ENCODE assay signal across 12 cellular contexts in genomic region chr3:151087648-151088047, GRCh38. TPM values are rescaled to one million over a fixed set of nuclear protein-coding genes. Genes with fewer than 3 reads are reported as not detected.
DNase-seq lines count a peak whose midpoint lies in the region; ATAC-seq, FAIRE-seq and TF ChIP-seq lines count a peak whose summit lies in the region.
"Had no signal": no experiment of that assay in that cellular context is flagged by ENCODE, and none has a peak within 500 bp of the region (broad histone marks: within the 10 kb centered on the region; RNA-seq: fewer than 3 reads in every experiment).

No MANE protein-coding gene starts in this region.

- peaks cover 10% of the 10 kb centered on the region for H3K4me1 Mint-ChIP-seq in activated CD4-positive, alpha-beta memory T cell treated with anti-CD3 and anti-CD28 coated beads, Interleukin-2, amount 10 ng/mL, durations not matched to agents 7 days and 5 days
- peaks cover 11% of the 10 kb centered on the region for H3K4me1 Mint-ChIP-seq in activated CD4-positive, alpha-beta memory T cell treated with anti-CD3 and anti-CD28 coated beads for 36 hours (ENCODE audit: low read depth)

- no peak overlapping the region for H3K27ac Mint-ChIP-seq in activated CD4-positive, alpha-beta memory T cell treated with anti-CD3 and anti-CD28 coated beads, Interleukin-2, amount 10 ng/mL, durations not matched to agents 7 days and 5 days
- no peak overlapping the region for H3K27ac Mint-ChIP-seq in activated CD4-positive, alpha-beta memory T cell treated with anti-CD3 and anti-CD28 coated beads for 36 hours

- H3K27me3 ChIP-seq in H1 (replicated peaks in 1 of 4; ENCODE audit: control insufficient read depth in 3 of 4, extremely low read depth in 1 of 4, insufficient read depth in 3 of 4, low read length in 3 of 4): peaks cover 2 to 7% (median 5%) of the 10 kb centered on the region in 4 experiments; a peak in 6 of 7 replicates
- H3K27me3 ChIP-seq in PC-9 (ENCODE audit: insufficient read depth, low read depth): no peaks in the 10 kb centered on the region
- peaks cover 75% of the 10 kb centered on the region for H3K27me3 ChIP-seq in SK-N-SH (ENCODE audit: insufficient read depth)

- no peak for TF ChIP-seq CTCF in H1 (IDR thresholded peaks at IDR 0.05; ENCODE audit: control extremely low read depth in 1 of 3, insufficient read depth in 1 of 3, low read depth in 1 of 3, low read length in 3 of 3)
- TF ChIP-seq CTCF in PC-9 (conservative IDR thresholded peaks at IDR 0.05): no peak
- no peak for TF ChIP-seq CTCF in SK-N-SH (IDR thresholded peaks at IDR 0.05)

- H3K14ac ChIP-seq in H1 (ENCODE audit: insufficient read length): no peak overlapping the region

- H4K20me1 ChIP-seq in H1 (replicated peaks in 1 of 2; ENCODE audit: control insufficient read depth in 1 of 2, insufficient read depth in 2 of 2, low read length in 2 of 2) (peaks cover 0 to 14% of the 10 kb centered on the region in 2 experiments), PC-9 (ENCODE audit: insufficient read depth) (no peaks in the 10 kb centered on the region), SK-N-SH (ENCODE audit: insufficient read depth) (no peaks in the 10 kb centered on the region)

- no peak for FAIRE-seq in H1 (lab: Jason Lieb, UNC)
- FAIRE-seq: GM12891 had no signal

- POLR2A ChIA-PET in activated CD4-positive, alpha-beta memory T cell treated with anti-CD3 and anti-CD28 coated beads, Interleukin-2, amount 10 ng/mL, durations not matched to agents 7 days and 5 days (lab: Charles Lee): no interaction called here
- POLR2A ChIA-PET in activated CD4-positive, alpha-beta memory T cell treated with anti-CD3 and anti-CD28 coated beads for 36 hours (lab: Charles Lee): no interaction called here
- POLR2A ChIA-PET in H1 (lab: Charles Lee; ENCODE audit: partially characterized antibody) (interaction anchor here (1.3 to 2.2 kb wide), 3 partner anchors 10 to 26 kb away, joined by 3 to 4 read pairs (median 4); no protein-coding TSS in a partner anchor), PC-9 (lab: Charles Lee; ENCODE audit: unreplicated experiment) (no interaction called here), SK-N-SH (lab: Yijun Ruan, JAX) (interaction anchor here (1.4 kb wide), 1 partner anchor 324 kb away, joined by 4 read pairs; the partner anchor contains the start of gene SIAH2)

- H3K9me2 ChIP-seq in PC-9 (ENCODE audit: insufficient read depth) (no peaks in the 10 kb centered on the region), SK-N-SH (no peaks in the 10 kb centered on the region)

- H3K4me2 ChIP-seq in H1 (ENCODE audit: insufficient read depth in 1 of 2, low read depth in 2 of 2, low read length in 2 of 2) (peak overlapping the region; percentile 81 to 83), PC-9 (no peak overlapping the region), SK-N-SH (no peak overlapping the region)

- H2BK12ac ChIP-seq in H1 (ENCODE audit: low read depth, low read length): no peak overlapping the region

- BruUV-seq in PC-9 (replicated peaks; lab: Mats Ljungman, UMichigan): no TSS peak

- TF ChIP-seq RAD21 in H1 (IDR thresholded peaks at IDR 0.05 in 1 of 2, conservative IDR thresholded peaks at IDR 0.05 in 1 of 2; ENCODE audit: low read depth in 2 of 2, low read length in 2 of 2) (no peak), SK-N-SH (IDR thresholded peaks at IDR 0.05; ENCODE audit: low read length) (no peak)

- no peak overlapping the region for H3K27ac ChIP-seq in H1 (ENCODE audit: low read depth, low read length)
- no peak overlapping the region for H3K27ac ChIP-seq in PC-9
- no peak overlapping the region for H3K27ac ChIP-seq in SK-N-SH (ENCODE audit: low read depth in 2 of 2, low read length in 1 of 2)

- intact Hi-C loops in activated CD4-positive, alpha-beta memory T cell treated with anti-CD3 and anti-CD28 coated beads for 36 hours (cut with micrococcal nuclease): loop anchor here (1.0 to 5.0 kb wide), 4 partner anchors 162 to 559 kb away; partner anchors contain the start of genes EIF2A and SERP1
- intact Hi-C loops in PC-9 (cut with micrococcal nuclease; ENCODE audit: unreplicated experiment): loop anchor here (10.0 kb wide), 1 partner anchor 323 kb away; the partner anchor contains the start of gene SIAH2

- WGBS in H1 (ENCODE audit: extremely low coverage in 1 of 2, insufficient coverage in 1 of 2, insufficient read length in 1 of 2, insufficient replicate concordance in 2 of 2, low coverage in 1 of 2, low lambda C conversion rate in 2 of 2, missing lambda C conversion rate in 1 of 2), 2 experiments: 31% methylated on average over 2 of the region's 2 CpGs; no CpG with 5 or more reads in 1 of the 2 experiments
- WGBS in SK-N-SH (ENCODE audit: low lambda C conversion rate): 77% methylated on average over 2 of the region's 2 CpGs

- no peak overlapping the region for H3K18ac ChIP-seq in H1 (ENCODE audit: extremely low read depth, low read length)

- H3K4me3 Mint-ChIP-seq in activated CD4-positive, alpha-beta memory T cell treated with anti-CD3 and anti-CD28 coated beads, Interleukin-2, amount 10 ng/mL, durations not matched to agents 7 days and 5 days: peak overlapping the region; percentile 64
- H3K4me3 Mint-ChIP-seq in activated CD4-positive, alpha-beta memory T cell treated with anti-CD3 and anti-CD28 coated beads for 36 hours: no peak overlapping the region

- no peak overlapping the region for H3K23ac ChIP-seq in H1 (ENCODE audit: insufficient read length)

- H3K23me2 ChIP-seq in H1 (ENCODE audit: low read depth, low read length): peaks cover 5% of the 10 kb centered on the region

- peaks cover 2 to 16% (median 11%) of the 10 kb centered on the region in 4 experiments; a peak in 6 of 7 replicates for H3K4me1 ChIP-seq in H1 (replicated peaks in 1 of 4; ENCODE audit: control insufficient read depth in 3 of 4, insufficient read depth in 4 of 4, low read length in 3 of 4)
- H3K4me1 ChIP-seq in PC-9 (replicated peaks; ENCODE audit: insufficient read depth): no peaks in the 10 kb centered on the region
- peaks cover 0 to 5% of the 10 kb centered on the region in 2 experiments; a peak in 1 of 4 replicates for H3K4me1 ChIP-seq in SK-N-SH (ENCODE audit: control insufficient read depth in 1 of 2, insufficient read depth in 2 of 2, low read depth in 1 of 2, low read length in 1 of 2)

- H3K4me3 ChIP-seq in H1 (ENCODE audit: extremely low read depth in 1 of 4, insufficient read depth in 2 of 4, low read depth in 3 of 4, low read length in 4 of 4): peak overlapping the region; percentile 55 to 76 (median 72)
- no peak overlapping the region for H3K4me3 ChIP-seq in PC-9
- no peak overlapping the region for H3K4me3 ChIP-seq in SK-N-SH (ENCODE audit: low read depth in 2 of 2, low read length in 1 of 2)

- H3K79me1 ChIP-seq in H1 (ENCODE audit: low read depth, low read length): no peaks in the 10 kb centered on the region; the same call in none of the 2 replicates

- TF ChIP-seq EP300 in H1 (IDR thresholded peaks at IDR 0.05; ENCODE audit: borderline replicate concordance in 1 of 2, low read depth in 2 of 2, low read length in 2 of 2) (no peak), SK-N-SH (IDR thresholded peaks at IDR 0.05; ENCODE audit: borderline replicate concordance in 1 of 2, low read depth in 1 of 2, low read length in 1 of 2) (no peak)

- H2BK120ac ChIP-seq in H1 (replicated peaks; ENCODE audit: low read depth, low read length): no peak overlapping the region

- H4K8ac ChIP-seq in H1 (ENCODE audit: extremely low read depth, insufficient read depth, low read length): no peak overlapping the region

- H3F3A ChIP-seq in PC-9 (ENCODE audit: insufficient read depth, low read depth) (no peaks in the 10 kb centered on the region), SK-N-SH (replicated peaks; ENCODE audit: insufficient read depth) (no peaks in the 10 kb centered on the region)

- peaks cover 43% of the 10 kb centered on the region for H3K27me3 Mint-ChIP-seq in activated CD4-positive, alpha-beta memory T cell treated with anti-CD3 and anti-CD28 coated beads, Interleukin-2, amount 10 ng/mL, durations not matched to agents 7 days and 5 days
- peaks cover 25% of the 10 kb centered on the region for H3K27me3 Mint-ChIP-seq in activated CD4-positive, alpha-beta memory T cell treated with anti-CD3 and anti-CD28 coated beads for 36 hours

- H2BK15ac ChIP-seq in H1 (ENCODE audit: low read length): no peak overlapping the region

- no peak for ATAC-seq in GM19351 (IDR thresholded peaks at IDR 0.05; ENCODE audit: unreplicated experiment)

- H3K4ac ChIP-seq in H1 (replicated peaks; ENCODE audit: insufficient read length, low read depth, low read length): no peak overlapping the region

- H3K79me2 ChIP-seq in H1 (ENCODE audit: control insufficient read depth in 1 of 2, insufficient read depth in 2 of 2, low read length in 2 of 2) (peaks cover 0 to 53% of the 10 kb centered on the region in 2 experiments; a peak in 2 of 4 replicates), PC-9 (ENCODE audit: low read depth) (no peaks in the 10 kb centered on the region), SK-N-SH (ENCODE audit: insufficient read depth) (no peaks in the 10 kb centered on the region)

- H2AK5ac ChIP-seq in H1 (ENCODE audit: low read depth, low read length): no peak overlapping the region

- TF ChIP-seq POLR2A in H1 (IDR thresholded peaks at IDR 0.05; ENCODE audit: control extremely low read depth in 1 of 2, low read depth in 2 of 2, low read length in 2 of 2): no peak

- H3K36me3 Mint-ChIP-seq in activated CD4-positive, alpha-beta memory T cell treated with anti-CD3 and anti-CD28 coated beads, Interleukin-2, amount 10 ng/mL, durations not matched to agents 7 days and 5 days (ENCODE audit: low read depth): no peaks in the 10 kb centered on the region
- no peaks in the 10 kb centered on the region for H3K36me3 Mint-ChIP-seq in activated CD4-positive, alpha-beta memory T cell treated with anti-CD3 and anti-CD28 coated beads for 36 hours

- H3K9me3 Mint-ChIP-seq in activated CD4-positive, alpha-beta memory T cell treated with anti-CD3 and anti-CD28 coated beads, Interleukin-2, amount 10 ng/mL, durations not matched to agents 7 days and 5 days: no peaks in the 10 kb centered on the region
- no peaks in the 10 kb centered on the region for H3K9me3 Mint-ChIP-seq in activated CD4-positive, alpha-beta memory T cell treated with anti-CD3 and anti-CD28 coated beads for 36 hours

- no peak overlapping the region for H2BK5ac ChIP-seq in H1 (ENCODE audit: low read depth, low read length)

- no peak overlapping the region for H4K5ac ChIP-seq in H1 (ENCODE audit: insufficient read length, low read depth, low read length)

- H3K56ac ChIP-seq in H1 (replicated peaks; ENCODE audit: insufficient read length, low read depth, low read length): no peak overlapping the region

- CTCF ChIA-PET in activated CD4-positive, alpha-beta memory T cell treated with anti-CD3 and anti-CD28 coated beads, Interleukin-2, amount 10 ng/mL, durations not matched to agents 7 days and 5 days (lab: Charles Lee): interaction anchor here (1.1 to 4.3 kb wide), 9 partner anchors 10 to 366 kb away, joined by 3 to 29 read pairs (median 6); no protein-coding TSS in a partner anchor
- CTCF ChIA-PET in activated CD4-positive, alpha-beta memory T cell treated with anti-CD3 and anti-CD28 coated beads for 36 hours (lab: Charles Lee): interaction anchor here (0.6 to 4.4 kb wide), 8 partner anchors 22 to 366 kb away, joined by 3 to 31 read pairs (median 4); no protein-coding TSS in a partner anchor
- CTCF ChIA-PET in H1 (lab: Charles Lee; ENCODE audit: partially characterized antibody) (interaction anchor here (0.9 to 6.0 kb wide), 13 partner anchors 8 to 324 kb away, joined by 3 to 43 read pairs (median 8); partner anchors contain the start of gene SIAH2), PC-9 (lab: Charles Lee) (interaction anchor here (0.7 kb wide), 1 partner anchor 22 kb away, joined by 4 read pairs; no protein-coding TSS in a partner anchor), SK-N-SH (lab: Yijun Ruan, JAX) (interaction anchor here (1.3 to 2.8 kb wide), 8 partner anchors 10 to 300 kb away, joined by 3 to 13 read pairs (median 6); no protein-coding TSS in a partner anchor)

- H3K9ac ChIP-seq in H1 (replicated peaks in 1 of 4; ENCODE audit: extremely low read depth in 1 of 4, low read depth in 3 of 4, low read length in 3 of 4) (no peak overlapping the region; a peak in 1 of 7 replicates), SK-N-SH (no peak overlapping the region)

- no peaks in the 10 kb centered on the region; a peak in 1 of 4 replicates for H3K9me3 ChIP-seq in H1 (ENCODE audit: insufficient read depth in 2 of 2, low read depth in 1 of 2, low read length in 1 of 2)
- no peaks in the 10 kb centered on the region for H3K9me3 ChIP-seq in PC-9 (ENCODE audit: insufficient read depth, low read depth)
- no peaks in the 10 kb centered on the region for H3K9me3 ChIP-seq in SK-N-SH

- H2AFZ ChIP-seq in H1 (ENCODE audit: low read length) (no peak overlapping the region), PC-9 (no peak overlapping the region), SK-N-SH (ENCODE audit: low read depth) (no peak overlapping the region)

- no peaks in the 10 kb centered on the region; a peak in 1 of 8 replicates for H3K36me3 ChIP-seq in H1 (ENCODE audit: control insufficient read depth in 2 of 4, insufficient read depth in 4 of 4, low read length in 3 of 4)
- no peaks in the 10 kb centered on the region for H3K36me3 ChIP-seq in PC-9 (ENCODE audit: low read depth)
- no peaks in the 10 kb centered on the region for H3K36me3 ChIP-seq in SK-N-SH (replicated peaks in 1 of 2; ENCODE audit: control insufficient read depth in 1 of 2, insufficient read depth in 2 of 2, low read length in 1 of 2)

- no peak overlapping the region for H2BK20ac ChIP-seq in H1 (ENCODE audit: low read length)

- no peak for DNase-seq in activated CD4-positive, alpha-beta memory T cell treated with anti-CD3 and anti-CD28 coated beads, Interleukin-2, amount 10 ng/mL, durations not matched to agents 7 days and 5 days
- no peak for DNase-seq in activated CD4-positive, alpha-beta memory T cell treated with anti-CD3 and anti-CD28 coated beads for 36 hours
- DNase-seq in NCI-H69 (lab: John Stamatoyannopoulos, UW) (peak; percentile 75), H1 (ENCODE audit: low read depth in 1 of 2, low spot score in 2 of 2) (no peak), renal cortical epithelial cell (ENCODE audit: low read depth) (peak; percentile 13), PC-9 (no peak), SK-N-SH (no peak)
- DNase-seq: activated effector memory CD4-positive, alpha-beta T cell treated with anti-CD3 and anti-CD28 coated beads, Interleukin-2, amount 50 U/mL, for 16 hours; HCEC 1CT; NCI-H2227 treated with DMSO at 0.1 percent for 48 hours had no signal

- H4K91ac ChIP-seq in H1 (replicated peaks; ENCODE audit: insufficient read length, low read length): no peak overlapping the region

RNA-seq across cellular contexts. Expression of gene MED12L, which starts 2.2 kb away (rescaled TPM):
- 1 to 10 TPM; 1.6 TPM for total RNA-seq in activated CD4-positive, alpha-beta memory T cell treated with anti-CD3 and anti-CD28 coated beads, Interleukin-2, amount 10 ng/mL, durations not matched to agents 7 days and 5 days
- total RNA-seq in activated CD4-positive, alpha-beta memory T cell treated with anti-CD3 and anti-CD28 coated beads for 36 hours: 1 to 10 TPM; 1.5 TPM
- 24.0 and 26.2 TPM in 2 replicates for total RNA-seq in H1 (2021; fragmentation: NEBNext Ultra II Directional; extraction: Animal tissue kit (Norgen Biotek cat#: 25700))
- polyA plus RNA-seq in H1 (2011; rRNA removed) (3.6 and 4.3 TPM in 2 replicates), SK-N-SH (2012; rRNA removed) (0.03 and 0.06 TPM in 2 replicates)
- polyA plus RNA-seq in H1 (2011; cell fraction: cytosol; rRNA removed): 3.0 TPM
- polyA plus RNA-seq in H1 (2011; cell fraction: nucleus; rRNA removed): 10.0 TPM
- 3.0 to 6.3 TPM (median 4.8 TPM) in 4 replicates for polyA plus RNA-seq in H1 (2012, experiment 1 of 2)
- 0.33 TPM for polyA plus RNA-seq in H1 (2012, experiment 2 of 2)
- 4.5 TPM for polyA plus RNA-seq in H1 (2013, experiment 1 of 2)
- polyA plus RNA-seq in H1 (2013, experiment 2 of 2): 4.4 TPM
- 30.1 and 42.0 TPM in 2 replicates for polyA minus RNA-seq in H1 (2011; rRNA and poly(A)+ RNA removed)
- 17.8 TPM for polyA minus RNA-seq in H1 (2011; cell fraction: cytosol; rRNA and poly(A)+ RNA removed)
- 121 TPM for polyA minus RNA-seq in H1 (2011; cell fraction: nucleus; rRNA and poly(A)+ RNA removed)
- total RNA-seq in renal cortical epithelial cell (under 0.01 and 0.30 TPM in 2 replicates), PC-9 (2021) (3.0 and 4.0 TPM in 2 replicates)
- 0.04 TPM in 2 replicates for polyA plus RNA-seq in SK-N-SH (2012; cell fraction: cytosol; rRNA removed)
- polyA plus RNA-seq in SK-N-SH (2012; cell fraction: nucleus; rRNA removed): 0.12 and 0.39 TPM in 2 replicates

Comparison
In these comparisons a context has a peak if more than half of its experiments do, and no peak if none do; other contexts are left out.
1. DNase-seq: peak in NCI-H69 (single experiment) and renal cortical epithelial cell (single experiment); none in activated CD4-positive, alpha-beta memory T cell treated with anti-CD3 and anti-CD28 coated beads, Interleukin-2, amount 10 ng/mL, durations not matched to agents 7 days and 5 days (single experiment), activated CD4-positive, alpha-beta memory T cell treated with anti-CD3 and anti-CD28 coated beads for 36 hours (single experiment), H1 (0 of 2), PC-9 (0 of 2) and SK-N-SH (single experiment).
2. H3K4me2 ChIP-seq: peak in H1 (2 of 2); none in PC-9 (single experiment) and SK-N-SH (single experiment).
3. H3K4me3 ChIP-seq: peak in H1 (4 of 4); none in PC-9 (single experiment) and SK-N-SH (0 of 2).
4. POLR2A ChIA-PET loops: an anchor here in H1 (1.3 to 2.2 kb wide) and SK-N-SH (1.4 kb wide); none called in activated CD4-positive, alpha-beta memory T cell treated with anti-CD3 and anti-CD28 coated beads, Interleukin-2, amount 10 ng/mL, durations not matched to agents 7 days and 5 days, activated CD4-positive, alpha-beta memory T cell treated with anti-CD3 and anti-CD28 coated beads for 36 hours and PC-9.